8 cellular contexts compared by ENCODE assay signal in the genomic region with DNA sequence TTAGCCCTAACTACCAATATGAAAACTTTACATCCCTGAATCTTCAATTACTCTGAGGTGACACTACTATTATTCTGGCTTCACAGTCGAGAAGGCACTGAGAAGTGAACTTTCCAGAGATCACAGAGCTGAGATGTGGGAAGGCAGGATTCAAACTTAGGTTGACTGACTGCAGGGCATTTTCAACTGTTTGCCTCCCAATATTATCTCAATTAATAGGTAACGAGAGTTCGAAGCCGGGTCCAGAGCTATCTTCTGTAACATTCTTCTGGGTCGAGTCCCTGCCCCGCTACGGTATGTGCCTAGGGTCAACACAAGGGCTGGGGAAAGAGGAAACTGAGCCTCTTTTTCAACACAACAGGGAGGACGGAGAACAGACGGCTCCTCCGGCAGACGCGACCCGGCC. TPM values are rescaled to one million over a fixed set of nuclear protein-coding genes. Genes with fewer than 3 reads are reported as not detected.
DNase-seq lines count a peak whose midpoint lies in the region; ATAC-seq and TF ChIP-seq lines count a peak whose summit lies in the region.

No MANE protein-coding gene starts in this region.

- H3K27ac ChIP-seq in iPS-18a (ENCODE audit: low read length): peak overlapping the region; percentile 91
- H3K27ac ChIP-seq in subcutaneous abdominal adipose tissue (ENCODE audit: low read depth, low read length): peak overlapping the region; percentile 99

- peaks cover 4% of the 10 kb centered on the region for H3K4me1 ChIP-seq in iPS-18a (ENCODE audit: control insufficient read depth, low read depth, low read length)
- H3K4me1 ChIP-seq in subcutaneous abdominal adipose tissue (ENCODE audit: control insufficient read depth in 5 of 5, insufficient read depth in 5 of 5, low read length in 5 of 5): peaks cover 0 to 22% (median 20%) of the 10 kb centered on the region in 5 donors

- H3K4me1 Mint-ChIP-seq in activated CD8-positive, alpha-beta memory T cell treated with anti-CD3 and anti-CD28 coated beads, Interleukin-2, amount 10 ng/mL, durations not matched to agents 7 days and 5 days: peaks cover 37% of the 10 kb centered on the region
- peaks cover 14% of the 10 kb centered on the region for H3K4me1 Mint-ChIP-seq in WTC11

- H3K27ac Mint-ChIP-seq in activated CD8-positive, alpha-beta memory T cell treated with anti-CD3 and anti-CD28 coated beads, Interleukin-2, amount 10 ng/mL, durations not matched to agents 7 days and 5 days: peak overlapping the region; percentile 97
- peak overlapping the region; percentile 96 for H3K27ac Mint-ChIP-seq in WTC11

- TF ChIP-seq CTCF in WTC11 (IDR thresholded peaks at IDR 0.05): no peak

- ATAC-seq in activated CD8-positive, alpha-beta memory T cell treated with anti-CD3 and anti-CD28 coated beads, Interleukin-2, amount 10 ng/mL, durations not matched to agents 7 days and 5 days: no peak
- ATAC-seq in WTC11: no peak

- POLR2A ChIA-PET in WTC11 (lab: Charles Lee): interaction anchor here (0.7 to 1.3 kb wide), 3 partner anchors 34 to 120 kb away, joined by 3 read pairs; no protein-coding TSS in a partner anchor

- H3K9me3 Mint-ChIP-seq in activated CD8-positive, alpha-beta memory T cell treated with anti-CD3 and anti-CD28 coated beads, Interleukin-2, amount 10 ng/mL, durations not matched to agents 7 days and 5 days (ENCODE audit: low read depth): no peaks in the 10 kb centered on the region
- H3K9me3 Mint-ChIP-seq in WTC11: peaks cover 22% of the 10 kb centered on the region

- H3K4me3 ChIP-seq in iPS-18a (ENCODE audit: low read length): peak overlapping the region; percentile 92
- peak overlapping the region; percentile 78 to 95 (median 94) for H3K4me3 ChIP-seq in subcutaneous abdominal adipose tissue (ENCODE audit: low read depth in 1 of 5, low read length in 5 of 5)

- H3K9me3 ChIP-seq in iPS-18a (ENCODE audit: control insufficient read depth, low read depth, low read length) (no peaks in the 10 kb centered on the region), subcutaneous abdominal adipose tissue (ENCODE audit: control insufficient read depth in 5 of 5, low read length in 5 of 5) (peaks cover 0 to 5% (median 0%) of the 10 kb centered on the region in 5 donors)

- H3K27me3 ChIP-seq in iPS-18a (ENCODE audit: control insufficient read depth, insufficient read depth, low read length) (peaks cover 51% of the 10 kb centered on the region), subcutaneous abdominal adipose tissue (ENCODE audit: control insufficient read depth in 5 of 5, insufficient read depth in 4 of 5, low read length in 5 of 5) (peaks cover 0 to 2% (median 0%) of the 10 kb centered on the region in 5 donors)

- DNase-seq in activated CD8-positive, alpha-beta memory T cell treated with anti-CD3 and anti-CD28 coated beads, Interleukin-2, amount 10 ng/mL, durations not matched to agents 7 days and 5 days: no peak
- no peak for DNase-seq in activated CD8-positive, alpha-beta memory T cell treated with anti-CD3 and anti-CD28 coated beads, Interleukin-2, amount 50 U/mL, for 48 hours
- DNase-seq in WTC11 (ENCODE audit: low spot score) (no peak), CD1c-positive myeloid dendritic cell (ENCODE audit: extremely low spot score) (no peak), A172 (ENCODE audit: low spot score) (no peak)
- no peak for DNase-seq in stimulated activated naive CD4-positive, alpha-beta T cell treated with Interleukin-2 at 50 U/mL for 16 hours (lab: John Stamatoyannopoulos, UW)

- H3K9ac ChIP-seq in iPS-18a (ENCODE audit: low read length) (peak overlapping the region; percentile 89), subcutaneous abdominal adipose tissue (ENCODE audit: low read length in 5 of 5) (peak overlapping the region; percentile 97 to 100 (median 99))

- peak overlapping the region; percentile 82 for H3K4me3 Mint-ChIP-seq in activated CD8-positive, alpha-beta memory T cell treated with anti-CD3 and anti-CD28 coated beads, Interleukin-2, amount 10 ng/mL, durations not matched to agents 7 days and 5 days
- peak overlapping the region; percentile 91 for H3K4me3 Mint-ChIP-seq in WTC11

- H3K36me3 Mint-ChIP-seq in activated CD8-positive, alpha-beta memory T cell treated with anti-CD3 and anti-CD28 coated beads, Interleukin-2, amount 10 ng/mL, durations not matched to agents 7 days and 5 days: peaks cover 17% of the 10 kb centered on the region
- H3K36me3 Mint-ChIP-seq in WTC11: peaks cover 14% of the 10 kb centered on the region

- CTCF ChIA-PET in activated CD8-positive, alpha-beta memory T cell treated with anti-CD3 and anti-CD28 coated beads, Interleukin-2, amount 10 ng/mL, durations not matched to agents 7 days and 5 days (lab: Charles Lee): interaction anchor here (0.7 to 1.0 kb wide), 3 partner anchors 10 to 341 kb away, joined by 3 to 4 read pairs (median 4); no protein-coding TSS in a partner anchor
- CTCF ChIA-PET in WTC11 (lab: Charles Lee): no interaction called here

- no peaks in the 10 kb centered on the region for H3K27me3 Mint-ChIP-seq in activated CD8-positive, alpha-beta memory T cell treated with anti-CD3 and anti-CD28 coated beads, Interleukin-2, amount 10 ng/mL, durations not matched to agents 7 days and 5 days
- peaks cover 35% of the 10 kb centered on the region for H3K27me3 Mint-ChIP-seq in WTC11 (ENCODE audit: low read depth)

- H3K36me3 ChIP-seq in iPS-18a (ENCODE audit: control insufficient read depth, low read depth, low read length) (no peaks in the 10 kb centered on the region), subcutaneous abdominal adipose tissue (ENCODE audit: control insufficient read depth in 5 of 5, insufficient read depth in 5 of 5, low read length in 5 of 5) (peaks cover 0 to 2% (median 0%) of the 10 kb centered on the region in 5 donors)

TF ChIP-seq in WTC11, 78 proteins besides CTCF, POLR2A, EP300 and RAD21 (continues in another document):
- no peak for TF ChIP-seq ZBTB21 (CRISPR knock-in tag; IDR thresholded peaks at IDR 0.05; ENCODE audit: borderline replicate concordance)
- TF ChIP-seq, protein P1, sequence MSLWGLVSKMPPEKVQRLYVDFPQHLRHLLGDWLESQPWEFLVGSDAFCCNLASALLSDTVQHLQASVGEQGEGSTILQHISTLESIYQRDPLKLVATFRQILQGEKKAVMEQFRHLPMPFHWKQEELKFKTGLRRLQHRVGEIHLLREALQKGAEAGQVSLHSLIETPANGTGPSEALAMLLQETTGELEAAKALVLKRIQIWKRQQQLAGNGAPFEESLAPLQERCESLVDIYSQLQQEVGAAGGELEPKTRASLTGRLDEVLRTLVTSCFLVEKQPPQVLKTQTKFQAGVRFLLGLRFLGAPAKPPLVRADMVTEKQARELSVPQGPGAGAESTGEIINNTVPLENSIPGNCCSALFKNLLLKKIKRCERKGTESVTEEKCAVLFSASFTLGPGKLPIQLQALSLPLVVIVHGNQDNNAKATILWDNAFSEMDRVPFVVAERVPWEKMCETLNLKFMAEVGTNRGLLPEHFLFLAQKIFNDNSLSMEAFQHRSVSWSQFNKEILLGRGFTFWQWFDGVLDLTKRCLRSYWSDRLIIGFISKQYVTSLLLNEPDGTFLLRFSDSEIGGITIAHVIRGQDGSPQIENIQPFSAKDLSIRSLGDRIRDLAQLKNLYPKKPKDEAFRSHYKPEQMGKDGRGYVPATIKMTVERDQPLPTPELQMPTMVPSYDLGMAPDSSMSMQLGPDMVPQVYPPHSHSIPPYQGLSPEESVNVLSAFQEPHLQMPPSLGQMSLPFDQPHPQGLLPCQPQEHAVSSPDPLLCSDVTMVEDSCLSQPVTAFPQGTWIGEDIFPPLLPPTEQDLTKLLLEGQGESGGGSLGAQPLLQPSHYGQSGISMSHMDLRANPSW (CRISPR knock-in tag; conservative IDR thresholded peaks at IDR 0.05; ENCODE audit: low read depth): no peak
- TF ChIP-seq, protein P2, sequence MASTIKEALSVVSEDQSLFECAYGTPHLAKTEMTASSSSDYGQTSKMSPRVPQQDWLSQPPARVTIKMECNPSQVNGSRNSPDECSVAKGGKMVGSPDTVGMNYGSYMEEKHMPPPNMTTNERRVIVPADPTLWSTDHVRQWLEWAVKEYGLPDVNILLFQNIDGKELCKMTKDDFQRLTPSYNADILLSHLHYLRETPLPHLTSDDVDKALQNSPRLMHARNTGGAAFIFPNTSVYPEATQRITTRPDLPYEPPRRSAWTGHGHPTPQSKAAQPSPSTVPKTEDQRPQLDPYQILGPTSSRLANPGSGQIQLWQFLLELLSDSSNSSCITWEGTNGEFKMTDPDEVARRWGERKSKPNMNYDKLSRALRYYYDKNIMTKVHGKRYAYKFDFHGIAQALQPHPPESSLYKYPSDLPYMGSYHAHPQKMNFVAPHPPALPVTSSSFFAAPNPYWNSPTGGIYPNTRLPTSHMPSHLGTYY (CRISPR knock-in tag; IDR thresholded peaks at IDR 0.05): no peak
- TF ChIP-seq GTF2I (CRISPR knock-in tag; conservative IDR thresholded peaks at IDR 0.05): no peak
- TF ChIP-seq FOXK1 (CRISPR knock-in tag; IDR thresholded peaks at IDR 0.05): no peak
- no peak for TF ChIP-seq HMGA2 (CRISPR knock-in tag; IDR thresholded peaks at IDR 0.05)
- no peak for TF ChIP-seq RORB (CRISPR knock-in tag; IDR thresholded peaks at IDR 0.05)
- TF ChIP-seq NR3C1 (CRISPR knock-in tag; conservative IDR thresholded peaks at IDR 0.05; ENCODE audit: low read depth): no peak
- TF ChIP-seq, protein P3, sequence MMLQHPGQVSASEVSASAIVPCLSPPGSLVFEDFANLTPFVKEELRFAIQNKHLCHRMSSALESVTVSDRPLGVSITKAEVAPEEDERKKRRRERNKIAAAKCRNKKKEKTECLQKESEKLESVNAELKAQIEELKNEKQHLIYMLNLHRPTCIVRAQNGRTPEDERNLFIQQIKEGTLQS (CRISPR knock-in tag; conservative IDR thresholded peaks at IDR 0.05): no peak
- TF ChIP-seq ZNF425 (CRISPR knock-in tag; conservative IDR thresholded peaks at IDR 0.05): no peak

RNA-seq across cellular contexts. Expression of gene CHMP3, which starts 0.8 kb away (rescaled TPM):
- total RNA-seq in activated CD8-positive, alpha-beta memory T cell treated with anti-CD3 and anti-CD28 coated beads, Interleukin-2, amount 10 ng/mL, durations not matched to agents 7 days and 5 days: 10 to 100 TPM; 32.6 to 33.3 TPM
- 21.3 to 22.7 TPM (median 22.7 TPM) in 3 replicates for total RNA-seq in WTC11 (2021)
- total RNA-seq in A172 (2014; rRNA removed; shearing (Covaris generic)): 99.2 and 143 TPM in 2 replicates
